Comparison of ENCODE assay signal across 7 cellular contexts in genomic region chr22:38413085-38414008, GRCh38. TPM values are rescaled to one million over a fixed set of nuclear protein-coding genes. Genes with fewer than 3 reads are reported as not detected.
DNase-seq lines count a peak whose midpoint lies in the region; TF ChIP-seq lines count a peak whose summit lies in the region.

No MANE protein-coding gene starts in this region.

- DNase-seq in HFFc6 (no peak), WERI-Rb-1 (peak; percentile 76), hepatocyte (ENCODE audit: low spot score) (peak; percentile 4), suprapubic skin (ENCODE audit: low spot score in 2 of 2) (peak; percentile 61 to 76), superior temporal gyrus (ENCODE audit: extremely low spot score) (no peak), COR-L47 (lab: John Stamatoyannopoulos, UW) (no peak), germinal center (ENCODE audit: low spot score) (no peak)

- no peak overlapping the region for H3K4me3 Mint-ChIP-seq in HFFc6

- peak; percentile 47 for TF ChIP-seq CTCF in HFFc6 (IDR thresholded peaks at IDR 0.05)
- TF ChIP-seq CTCF in WERI-Rb-1 (IDR thresholded peaks at IDR 0.05; ENCODE audit: low read depth, low read length) = no peak
- TF ChIP-seq CTCF in hepatocyte (IDR thresholded peaks at IDR 0.05; ENCODE audit: poor library complexity) = no peak
- TF ChIP-seq CTCF in suprapubic skin (IDR thresholded peaks at IDR 0.05) = no peak

- no peak for TF ChIP-seq EP300 in suprapubic skin (IDR thresholded peaks at IDR 0.05)

- WGBS in hepatocyte (ENCODE audit: low lambda C conversion rate, missing lambda C conversion rate) = 87% methylated on average over 16 of the region's 20 CpGs
- 41% methylated on average over 14 of the region's 20 CpGs for WGBS in suprapubic skin

- H3K4me3 ChIP-seq in WERI-Rb-1 (ENCODE audit: low read depth, low read length) = peak overlapping the region; percentile 28
- H3K4me3 ChIP-seq in hepatocyte = no peak overlapping the region
- peak overlapping the region; percentile 30 for H3K4me3 ChIP-seq in suprapubic skin

- H3K36me3 Mint-ChIP-seq in HFFc6 (ENCODE audit: low read depth) = no peaks in the 10 kb centered on the region

- no peaks in the 10 kb centered on the region for H4K20me1 ChIP-seq in hepatocyte (ENCODE audit: insufficient read depth, poor library complexity, severe bottlenecking)

- no peaks in the 10 kb centered on the region for H3K79me2 ChIP-seq in hepatocyte

- H3K4me1 Mint-ChIP-seq in HFFc6 (ENCODE audit: low read depth) = no peaks in the 10 kb centered on the region

- H3K9me2 ChIP-seq in hepatocyte (replicated peaks; ENCODE audit: insufficient read depth) = no peaks in the 10 kb centered on the region

- TF ChIP-seq POLR2A in suprapubic skin (IDR thresholded peaks at IDR 0.05) = no peak

- no peak overlapping the region for H3K4me2 ChIP-seq in hepatocyte

- H2AFZ ChIP-seq in hepatocyte = no peak overlapping the region

- no peaks in the 10 kb centered on the region for H3K36me3 ChIP-seq in WERI-Rb-1
- no peaks in the 10 kb centered on the region for H3K36me3 ChIP-seq in hepatocyte (replicated peaks; ENCODE audit: insufficient read depth, low read depth)
- no peaks in the 10 kb centered on the region for H3K36me3 ChIP-seq in suprapubic skin

- no peaks in the 10 kb centered on the region; the same call in 1 of the 2 replicates for H3K9me3 Mint-ChIP-seq in HFFc6

- H3K9me3 ChIP-seq in WERI-Rb-1 (ENCODE audit: severe bottlenecking) (peaks cover 6% of the 10 kb centered on the region), hepatocyte (ENCODE audit: low read depth) (no peaks in the 10 kb centered on the region), suprapubic skin (no peaks in the 10 kb centered on the region)

- no peaks in the 10 kb centered on the region for H3K27me3 ChIP-seq in WERI-Rb-1 (ENCODE audit: insufficient read depth, low read depth, severe bottlenecking)
- H3K27me3 ChIP-seq in hepatocyte = no peaks in the 10 kb centered on the region
- no peaks in the 10 kb centered on the region for H3K27me3 ChIP-seq in suprapubic skin

- H3K27ac Mint-ChIP-seq in HFFc6 = no peak overlapping the region

- H3K4me1 ChIP-seq in hepatocyte (ENCODE audit: insufficient read depth) (no peaks in the 10 kb centered on the region), suprapubic skin (peaks cover 12% of the 10 kb centered on the region)

- H3K27ac ChIP-seq in WERI-Rb-1 (peak overlapping the region; percentile 67), hepatocyte (no peak overlapping the region), suprapubic skin (no peak overlapping the region)

- peaks cover 16% of the 10 kb centered on the region for H3K27me3 Mint-ChIP-seq in HFFc6 (ENCODE audit: insufficient read depth)

RNA-seq across cellular contexts. Expression of gene KCNJ4, which starts 41.7 kb away (rescaled TPM):
- total RNA-seq in HFFc6 (2021; fragmentation: NEBNext Ultra II Directional; extraction: Animal tissue kit (Norgen Biotek cat#: 25700)) = not detected
- total RNA-seq in hepatocyte (0.24 and 0.50 TPM in 2 replicates), suprapubic skin (under 1 TPM in 3 of 4 donors, not detected in 1; 0.21 to 0.55 (median 0.32) TPM)
- polyA plus RNA-seq in hepatocyte = 0.08 and 0.30 TPM in 2 replicates

RNA-seq across cellular contexts. Expression of gene KDELR3, which starts 54.5 kb away (rescaled TPM):
- total RNA-seq in HFFc6 (2021; fragmentation: NEBNext Ultra II Directional; extraction: Animal tissue kit (Norgen Biotek cat#: 25700)) = 100 to 1,000 TPM; 138 to 187 (median 172) TPM
- total RNA-seq in hepatocyte (92.4 and 98.9 TPM in 2 replicates), suprapubic skin (1 to 10 TPM; 2.8 to 6.7 (median 3.9) TPM)
- polyA plus RNA-seq in hepatocyte = 169 and 171 TPM in 2 replicates

Comparison
In these comparisons a context has a peak if more than half of its experiments do, and no peak if none do; other contexts are left out.
1. DNase-seq: peak in WERI-Rb-1 (single experiment), hepatocyte (single experiment) and suprapubic skin (2 of 2); none in HFFc6 (single experiment), superior temporal gyrus (single experiment), COR-L47 (single experiment) and germinal center (single experiment).
2. RNA of gene KDELR3, which starts 54.5 kb away (total RNA-seq): 138 to 187 TPM in HFFc6 and 92.4 to 98.9 TPM in hepatocyte; 2.8 to 6.7 TPM in suprapubic skin; every median in the first group is over 10 times any median in the second.